ENCODE assay signal across 20 cellular contexts in the genomic region with DNA sequence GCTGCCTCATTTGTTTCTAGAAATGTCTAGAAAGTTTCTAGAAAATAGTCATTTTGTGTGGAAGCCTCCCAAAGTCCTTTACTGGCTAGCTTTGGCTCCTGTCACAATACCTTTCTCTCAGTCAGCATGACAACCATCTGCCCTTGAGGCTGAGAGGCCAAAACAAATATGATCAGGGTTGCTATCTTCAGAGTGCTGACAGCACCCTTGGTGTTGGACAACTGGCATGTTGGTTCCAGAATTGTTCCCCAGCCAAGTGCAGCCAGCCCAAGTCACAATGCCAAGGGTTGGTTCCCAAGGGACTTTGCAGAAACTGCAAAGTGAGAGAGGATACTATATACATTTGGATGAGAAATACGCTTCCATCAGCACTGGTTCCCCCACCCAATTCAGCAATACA.
"Had no signal": no experiment of that assay in that cellular context is flagged by ENCODE, and none has a peak within 500 bp of the region (broad histone marks: within the 10 kb centered on the region; RNA-seq: fewer than 3 reads in every experiment).

No MANE protein-coding gene starts in this region.

- H3K27ac ChIP-seq: epithelial cell of prostate, esophagus muscularis mucosa, gastroesophageal sphincter, spleen, testis, tibial nerve, upper lobe of right lung, vagina had no signal

- H3K27me3 ChIP-seq: esophagus muscularis mucosa, gastroesophageal sphincter, spleen, testis, tibial nerve, upper lobe of right lung, vagina had no signal

- DNase-seq: effector memory CD8-positive, alpha-beta T cell; hippocampal formation; kidney glomerular epithelial cell; mesenchymal stem cell; naive B cell; nephron progenitor cell; spleen; stimulated activated CD4-positive, alpha-beta T cell treated with anti-CD3 and anti-CD28 coated beads, Interleukin-15, amount 100 ng/mL, for 24 hours; stimulated activated CD4-positive, alpha-beta T cell treated with anti-CD3 and anti-CD28 coated beads, Interleukin-1b, Interleukin-23, amount 100 ng/mL, for 48 hours; stimulated activated CD4-positive, alpha-beta T cell treated with anti-CD3 and anti-CD28 coated beads, Interleukin-4, amount 100 ng/mL, for 24 hours; testis; upper lobe of right lung had no signal

- H3K4me1 ChIP-seq: spleen, testis, upper lobe of right lung, vagina had no signal

- H3K9me3 ChIP-seq: gastroesophageal sphincter, testis, upper lobe of right lung, vagina had no signal

- ATAC-seq: effector memory CD8-positive, alpha-beta T cell; gastroesophageal sphincter; left lobe of liver; stimulated activated memory B cell treated with anti-CD40 and anti-IgM and Interleukin-4, amounts not matched to agents 10 μg/mL and 1 μg/mL and 100 μg/mL, for 72 hours; upper lobe of right lung had no signal

- H3K4me3 ChIP-seq: esophagus muscularis mucosa, gastroesophageal sphincter, lung, spleen, testis, tibial nerve, upper lobe of right lung, vagina had no signal

- H3K36me3 ChIP-seq: esophagus muscularis mucosa, gastroesophageal sphincter, spleen, tibial nerve, upper lobe of right lung, vagina had no signal
